8 cellular contexts compared by ENCODE assay signal in genomic region chr20:17995967-17996819, GRCh38. TPM values are rescaled to one million over a fixed set of nuclear protein-coding genes. Genes with fewer than 3 reads are reported as not detected.
DNase-seq lines count a peak whose midpoint lies in the region; ATAC-seq and TF ChIP-seq lines count a peak whose summit lies in the region.

No MANE protein-coding gene starts in this region.

- no peaks in the 10 kb centered on the region for H3K36me3 ChIP-seq in ACC112 (ENCODE audit: insufficient read depth, low read length)
- H3K36me3 ChIP-seq in SJCRH30, result no peaks in the 10 kb centered on the region

- no peaks in the 10 kb centered on the region for H3K9me3 ChIP-seq in SJCRH30 (replicated peaks)

- DNase-seq in LNCaP clone FGC (ENCODE audit: low read depth) (no peak), SJCRH30 (peak; percentile 30 to 76), brain pericyte (ENCODE audit: low read depth, low spot score) (peak; percentile 13), kidney glomerular epithelial cell (lab: John Stamatoyannopoulos, UW) (peak; percentile 49)
- peak in 2 of 3 donors; percentile 5 to 21 for DNase-seq in stimulated activated CD4-positive, alpha-beta T cell treated with anti-CD3 and anti-CD28 coated beads, TNF-alpha, amount 100 ng/mL, for 1 hour (ENCODE audit: low read depth in 3 of 3, low spot score in 1 of 3)

- H3K27ac ChIP-seq in ACC112 (ENCODE audit: low read depth, low read length), result no peak overlapping the region
- H3K27ac ChIP-seq in SJCRH30, result no peak overlapping the region

- H3K4me3 ChIP-seq in ACC112 (ENCODE audit: low read depth, low read length) (no peak overlapping the region), LNCaP clone FGC (ENCODE audit: low read depth, low read length) (no peak overlapping the region), SJCRH30 (no peak overlapping the region)

- H3K4me1 ChIP-seq in ACC112 (ENCODE audit: control insufficient read depth, insufficient read depth, low read length, unreplicated experiment) (peaks cover 17% of the 10 kb centered on the region), SJCRH30 (no peaks in the 10 kb centered on the region)

- no peak for ATAC-seq in GM19023 (IDR thresholded peaks at IDR 0.05; ENCODE audit: unreplicated experiment)

- H2AFZ ChIP-seq in ACC112 (ENCODE audit: low read length, unreplicated experiment), result peak overlapping the region; percentile 83

- no peaks in the 10 kb centered on the region for H3K79me2 ChIP-seq in ACC112 (ENCODE audit: control insufficient read depth, insufficient read depth, low read length, unreplicated experiment)

- peak; percentile 95 for TF ChIP-seq CTCF in GM12801 (IDR thresholded peaks at IDR 0.05; ENCODE audit: extremely low read depth, insufficient read length)
- TF ChIP-seq CTCF in LNCaP clone FGC (IDR thresholded peaks at IDR 0.05; ENCODE audit: control insufficient read depth, extremely low read depth, insufficient read depth), result peak; percentile 97

- H3K27me3 ChIP-seq in ACC112 (ENCODE audit: insufficient read depth, low read length), result no peaks in the 10 kb centered on the region
- no peaks in the 10 kb centered on the region for H3K27me3 ChIP-seq in SJCRH30

RNA-seq across cellular contexts. Expression of gene MGME1, which starts 27.4 kb away (rescaled TPM):
- total RNA-seq in SJCRH30 (2014; rRNA removed; shearing (Covaris generic)), result 27.8 and 28.6 TPM in 2 replicates

RNA-seq across cellular contexts. Expression of gene SNX5, which starts 27.6 kb away (rescaled TPM):
- 186 and 235 TPM in 2 replicates for total RNA-seq in SJCRH30 (2014; rRNA removed; shearing (Covaris generic))
